In genomic region chr19:19459707-19460251, GRCh38 we compare ENCODE assay signal across 8 cellular contexts. TPM values are rescaled to one million over a fixed set of nuclear protein-coding genes. Genes with fewer than 3 reads are reported as not detected.
DNase-seq lines count a peak whose midpoint lies in the region; ATAC-seq and TF ChIP-seq lines count a peak whose summit lies in the region.

No MANE protein-coding gene starts in this region.

- TF ChIP-seq CTCF in GM12875 (IDR thresholded peaks at IDR 0.05; ENCODE audit: borderline replicate concordance, insufficient read depth, low read depth, low read length): no peak

- H3K27ac Mint-ChIP-seq in activated CD4-positive, alpha-beta memory T cell treated with anti-CD3 and anti-CD28 coated beads, Interleukin-2, amount 10 ng/mL, durations not matched to agents 7 days and 5 days: peak overlapping the region; percentile 98

- H3K4me3 Mint-ChIP-seq in activated CD4-positive, alpha-beta memory T cell treated with anti-CD3 and anti-CD28 coated beads, Interleukin-2, amount 10 ng/mL, durations not matched to agents 7 days and 5 days: peak overlapping the region; percentile 80

- H3K9me3 Mint-ChIP-seq in activated CD4-positive, alpha-beta memory T cell treated with anti-CD3 and anti-CD28 coated beads, Interleukin-2, amount 10 ng/mL, durations not matched to agents 7 days and 5 days: no peaks in the 10 kb centered on the region

- H3K27me3 Mint-ChIP-seq in activated CD4-positive, alpha-beta memory T cell treated with anti-CD3 and anti-CD28 coated beads, Interleukin-2, amount 10 ng/mL, durations not matched to agents 7 days and 5 days: no peaks in the 10 kb centered on the region

- 59 to 64% methylated on average over 8 of the region's 8 CpGs for WGBS in esophagus, 2 donors

- no peaks in the 10 kb centered on the region for H3K9me3 ChIP-seq in esophagus (ENCODE audit: control insufficient read depth in 2 of 2, insufficient read depth in 1 of 2, low read depth in 1 of 2, low read length in 1 of 2)

- CTCF ChIA-PET in activated CD4-positive, alpha-beta memory T cell treated with anti-CD3 and anti-CD28 coated beads, Interleukin-2, amount 10 ng/mL, durations not matched to agents 7 days and 5 days (lab: Charles Lee): interaction anchor here (0.6 to 1.8 kb wide), 5 partner anchors 12 to 98 kb away, joined by 3 to 8 read pairs (median 5); partner anchors contain the start of gene GATAD2A

- peaks cover 28% of the 10 kb centered on the region for H3K36me3 Mint-ChIP-seq in activated CD4-positive, alpha-beta memory T cell treated with anti-CD3 and anti-CD28 coated beads, Interleukin-2, amount 10 ng/mL, durations not matched to agents 7 days and 5 days (ENCODE audit: low read depth)

- H3K36me3 ChIP-seq in esophagus (ENCODE audit: control insufficient read depth in 2 of 2, insufficient read depth in 2 of 2, low read length in 1 of 2): peaks cover 0 to 2% of the 10 kb centered on the region in 2 donors

- peak overlapping the region; percentile 29 for H3K4me3 ChIP-seq in GM12875 (ENCODE audit: low read depth, low read length)
- no peak overlapping the region for H3K4me3 ChIP-seq in esophagus (ENCODE audit: low read depth in 1 of 2, low read length in 2 of 2)

- POLR2A ChIA-PET in activated CD4-positive, alpha-beta memory T cell treated with anti-CD3 and anti-CD28 coated beads, Interleukin-2, amount 10 ng/mL, durations not matched to agents 7 days and 5 days (lab: Charles Lee): interaction anchor here (0.9 to 5.2 kb wide), 19 partner anchors 8 to 204 kb away, joined by 3 to 64 read pairs (median 5); partner anchors contain the start of genes ATP13A1 and GATAD2A

- H3K27ac ChIP-seq in esophagus (ENCODE audit: low read depth in 2 of 2, low read length in 1 of 2): peak overlapping the region; percentile 56 to 76

- ATAC-seq in HG02938 (IDR thresholded peaks at IDR 0.05; ENCODE audit: unreplicated experiment): no peak

- intact Hi-C loops in posterior vena cava (cut with DNase I): no loop called here

- H3K27me3 ChIP-seq in esophagus (ENCODE audit: control insufficient read depth in 1 of 2, insufficient read depth in 2 of 2, low read length in 2 of 2): no peaks in the 10 kb centered on the region

- peak; percentile 89 to 96 for DNase-seq in Kasumi-1 (lab: John Stamatoyannopoulos, UW)
- DNase-seq in activated CD4-positive, alpha-beta memory T cell treated with anti-CD3 and anti-CD28 coated beads, Interleukin-2, amount 10 ng/mL, durations not matched to agents 7 days and 5 days: peak; percentile 80
- DNase-seq in posterior vena cava (ENCODE audit: low spot score): peak; percentile 79
- DNase-seq in NCI-H1694 (lab: John Stamatoyannopoulos, UW): no peak
- no peak for DNase-seq in NCI-H82 treated with DMSO at 0.1 percent for 48 hours (lab: John Stamatoyannopoulos, UW; ENCODE audit: unreplicated experiment)

- H3K4me1 Mint-ChIP-seq in activated CD4-positive, alpha-beta memory T cell treated with anti-CD3 and anti-CD28 coated beads, Interleukin-2, amount 10 ng/mL, durations not matched to agents 7 days and 5 days: peaks cover 74% of the 10 kb centered on the region

- H3K4me1 ChIP-seq in esophagus (ENCODE audit: control insufficient read depth in 2 of 2, insufficient read depth in 2 of 2, low read length in 1 of 2): peaks cover 36 to 57% of the 10 kb centered on the region in 2 donors

RNA-seq across cellular contexts. Expression of gene GATAD2A, which starts 54.3 kb away (rescaled TPM):
- total RNA-seq in activated CD4-positive, alpha-beta memory T cell treated with anti-CD3 and anti-CD28 coated beads, Interleukin-2, amount 10 ng/mL, durations not matched to agents 7 days and 5 days: 100 to 1,000 TPM; 109 to 113 TPM
- 10 to 100 TPM; 13.9 to 21.0 TPM for polyA plus RNA-seq in esophagus
- 10 to 100 TPM; 54.3 to 70.9 TPM for total RNA-seq in posterior vena cava

RNA-seq across cellular contexts. Expression of gene TSSK6, which starts 55.6 kb away (rescaled TPM):
- total RNA-seq in activated CD4-positive, alpha-beta memory T cell treated with anti-CD3 and anti-CD28 coated beads, Interleukin-2, amount 10 ng/mL, durations not matched to agents 7 days and 5 days: 1 to 10 TPM; 5.3 to 5.7 TPM
- 1 to 10 TPM; 1.0 to 1.2 TPM for polyA plus RNA-seq in esophagus
- total RNA-seq in posterior vena cava: under 1 TPM; 0.46 to 1.00 TPM

RNA-seq across cellular contexts. Expression of gene NDUFA13, which starts 56.2 kb away (rescaled TPM):
- 100 to 1,000 TPM; 371 to 388 TPM for total RNA-seq in activated CD4-positive, alpha-beta memory T cell treated with anti-CD3 and anti-CD28 coated beads, Interleukin-2, amount 10 ng/mL, durations not matched to agents 7 days and 5 days
- 100 to 1,000 TPM; 273 to 353 TPM for polyA plus RNA-seq in esophagus
- 100 to 1,000 TPM; 217 to 248 TPM for total RNA-seq in posterior vena cava

Comparison
In these comparisons a context has a peak if more than half of its experiments do, and no peak if none do; other contexts are left out.
1. DNase-seq: peak in Kasumi-1 (2 of 2), activated CD4-positive, alpha-beta memory T cell treated with anti-CD3 and anti-CD28 coated beads, Interleukin-2, amount 10 ng/mL, durations not matched to agents 7 days and 5 days (single experiment) and posterior vena cava (single experiment); none in NCI-H1694 (single experiment) and NCI-H82 treated with DMSO at 0.1 percent for 48 hours (single experiment).